25 cellular contexts compared by ENCODE assay signal in genomic region chr14:98379829-98380228, GRCh38.
DNase-seq lines count a peak whose midpoint lies in the region; ATAC-seq, FAIRE-seq and TF ChIP-seq lines count a peak whose summit lies in the region.
"Had no signal": no experiment of that assay in that cellular context is flagged by ENCODE, and none has a peak within 500 bp of the region (broad histone marks: within the 10 kb centered on the region; RNA-seq: fewer than 3 reads in every experiment).

No MANE protein-coding gene starts in this region.

- BruUV-seq in IMR-90 (replicated peaks; lab: Mats Ljungman, UMichigan), result no TSS peak

- H3K4ac ChIP-seq in IMR-90 (ENCODE audit: low read depth, low read length) (no peak overlapping the region), H1 (replicated peaks; ENCODE audit: insufficient read length, low read depth, low read length) (no peak overlapping the region), H9 (ENCODE audit: low read depth, low read length) (no peak overlapping the region)

- H3K79me1 ChIP-seq in IMR-90 (ENCODE audit: low read depth in 1 of 2, low read length in 2 of 2) (no peaks in the 10 kb centered on the region), H1 (ENCODE audit: low read depth, low read length) (no peaks in the 10 kb centered on the region), H9 (ENCODE audit: insufficient read depth, low read depth, low read length, poor library complexity, severe bottlenecking) (no peaks in the 10 kb centered on the region)

- DNase-seq in A549 (ENCODE audit: low read depth in 1 of 2, low spot score in 1 of 2) (no peak), IMR-90 (no peak), H1 (ENCODE audit: low read depth in 1 of 2, low spot score in 2 of 2) (no peak), NCI-H748 treated with DMSO at 0.1 percent for 48 hours (lab: John Stamatoyannopoulos, UW) (no peak), H9 (no peak)
- DNase-seq: 8988T; BE2C; C1 segment of cervical spinal cord; CD4-positive, alpha-beta memory T cell; CD4-positive, CD25-positive, alpha-beta regulatory T cell; CD8-positive, alpha-beta memory T cell; COR-L47; DMS 273 treated with DMSO at 0.1 percent for 48 hours; DMS153; DMS53; DMS79; DND-41; EL; GDM1 had no signal

- POLR2A ChIA-PET in A549 (lab: Yijun Ruan, JAX) (no interaction called here), IMR-90 (lab: Charles Lee; ENCODE audit: unreplicated experiment) (no interaction called here), H1 (lab: Charles Lee; ENCODE audit: partially characterized antibody) (no interaction called here)

- H3K27me3 ChIP-seq in IMR-90 (ENCODE audit: control insufficient read depth, insufficient read depth, low read length) (no peaks in the 10 kb centered on the region), H1 (replicated peaks in 1 of 4; ENCODE audit: control insufficient read depth in 3 of 4, extremely low read depth in 1 of 4, insufficient read depth in 3 of 4, low read length in 3 of 4) (no peaks in the 10 kb centered on the region), H9 (ENCODE audit: insufficient read depth, low read length) (no peaks in the 10 kb centered on the region)
- H3K27me3 ChIP-seq: BE2C, BLaER1 had no signal

- no peak overlapping the region for H2AK9ac ChIP-seq in IMR-90 (replicated peaks; ENCODE audit: low read depth, low read length, poor library complexity)

- H3K18ac ChIP-seq in IMR-90 (ENCODE audit: low read depth, low read length) (no peak overlapping the region), H1 (ENCODE audit: extremely low read depth, low read length) (no peak overlapping the region), H9 (ENCODE audit: insufficient read length, low read depth, low read length) (no peak overlapping the region)

- H3K36me3 ChIP-seq in IMR-90 (ENCODE audit: control insufficient read depth, insufficient read depth, low read length) (no peaks in the 10 kb centered on the region), H1 (ENCODE audit: control insufficient read depth in 2 of 4, insufficient read depth in 4 of 4, low read length in 3 of 4) (no peaks in the 10 kb centered on the region)
- H3K36me3 ChIP-seq: BE2C, BLaER1 had no signal

- dilution Hi-C loops in IMR-90 (cut with HindIII; ENCODE audit: low sequenced_read_pairs, unreplicated experiment), result no loop called here

- no peak overlapping the region for H2BK120ac ChIP-seq in IMR-90 (ENCODE audit: low read depth, low read length)
- no peak overlapping the region for H2BK120ac ChIP-seq in H1 (replicated peaks; ENCODE audit: low read depth, low read length)
- H2BK120ac ChIP-seq in H9 (ENCODE audit: low read depth, low read length, poor library complexity, severe bottlenecking), result no peak overlapping the region

- H3T11ph ChIP-seq in H9 (ENCODE audit: low read length), result no peak overlapping the region

- no peak for TF ChIP-seq EP300 in A549 (IDR thresholded peaks at IDR 0.05)
- no peak for TF ChIP-seq EP300 in H1 (IDR thresholded peaks at IDR 0.05; ENCODE audit: borderline replicate concordance in 1 of 2, low read depth in 2 of 2, low read length in 2 of 2)

- H3K4me1 ChIP-seq in A549 (no peaks in the 10 kb centered on the region), IMR-90 (ENCODE audit: control insufficient read depth, insufficient read depth, low read length) (no peaks in the 10 kb centered on the region), H1 (replicated peaks in 1 of 4; ENCODE audit: control insufficient read depth in 3 of 4, insufficient read depth in 4 of 4, low read length in 3 of 4) (no peaks in the 10 kb centered on the region), H9 (ENCODE audit: insufficient read depth, low read length) (no peaks in the 10 kb centered on the region)
- H3K4me1 ChIP-seq: BE2C, BLaER1 had no signal

- H3K79me2 ChIP-seq in H1 (ENCODE audit: control insufficient read depth in 1 of 2, insufficient read depth in 2 of 2, low read length in 2 of 2) (no peaks in the 10 kb centered on the region), H9 (ENCODE audit: insufficient read depth, low read length) (no peaks in the 10 kb centered on the region)

- H2AFZ ChIP-seq in IMR-90 (replicated peaks; ENCODE audit: low read length, poor library complexity) (no peak overlapping the region), H1 (ENCODE audit: low read length) (no peak overlapping the region), H9 (ENCODE audit: low read length) (no peak overlapping the region)

- H4K20me1 ChIP-seq in IMR-90 (ENCODE audit: insufficient read depth, low read length) (no peaks in the 10 kb centered on the region), H1 (replicated peaks in 1 of 2; ENCODE audit: control insufficient read depth in 1 of 2, insufficient read depth in 2 of 2, low read length in 2 of 2) (no peaks in the 10 kb centered on the region), H9 (ENCODE audit: control insufficient read depth, insufficient read depth, insufficient read length) (no peaks in the 10 kb centered on the region)
- H4K20me1 ChIP-seq: BLaER1 had no signal

- H3K23ac ChIP-seq in IMR-90 (ENCODE audit: low read depth, low read length) (no peak overlapping the region), H1 (ENCODE audit: insufficient read length) (no peak overlapping the region), H9 (ENCODE audit: insufficient read length, low read depth, low read length) (no peak overlapping the region)

- TF ChIP-seq RAD21 in A549 (conservative IDR thresholded peaks at IDR 0.05 in 1 of 2, IDR thresholded peaks at IDR 0.05 in 1 of 2) (no peak), IMR-90 (IDR thresholded peaks at IDR 0.05; ENCODE audit: low read length) (no peak), H1 (IDR thresholded peaks at IDR 0.05 in 1 of 2, conservative IDR thresholded peaks at IDR 0.05 in 1 of 2; ENCODE audit: low read depth in 2 of 2, low read length in 2 of 2) (no peak)

- no peak for ATAC-seq in A549
- no peak for ATAC-seq in IMR-90 (ENCODE audit: low read depth)
- ATAC-seq: GM12878 had no signal

- H3K23me2 ChIP-seq in H1 (ENCODE audit: low read depth, low read length), result no peaks in the 10 kb centered on the region
- H3K23me2 ChIP-seq in H9 (ENCODE audit: insufficient read length, low read depth, low read length, poor library complexity, severe bottlenecking), result no peaks in the 10 kb centered on the region

- H2BK15ac ChIP-seq in IMR-90 (ENCODE audit: low read depth, low read length) (no peak overlapping the region), H1 (ENCODE audit: low read length) (no peak overlapping the region), H9 (ENCODE audit: low read depth, low read length) (no peak overlapping the region)

- in situ Hi-C loops in IMR-90 (cut with MboI; ENCODE audit: low sequenced_read_pairs), result no loop called here

- no peak overlapping the region for H3K4me3 Mint-ChIP-seq in H9
- H3K4me3 Mint-ChIP-seq: CD14-positive monocyte; CD4-positive, alpha-beta memory T cell; CD4-positive, CD25-positive, alpha-beta regulatory T cell had no signal

- no peak overlapping the region for H2AK5ac ChIP-seq in IMR-90 (ENCODE audit: low read depth, low read length)
- no peak overlapping the region for H2AK5ac ChIP-seq in H1 (ENCODE audit: low read depth, low read length)
- no peak overlapping the region for H2AK5ac ChIP-seq in H9 (ENCODE audit: insufficient read length, low read length)

- peaks cover 3 to 4% of the 10 kb centered on the region in 2 experiments; a peak in 4 of 5 replicates for H3K9me3 Mint-ChIP-seq in H9
- H3K9me3 Mint-ChIP-seq: CD8-positive, alpha-beta memory T cell had no signal

- no peak overlapping the region for H3K56ac ChIP-seq in IMR-90 (ENCODE audit: extremely low read depth, insufficient read depth, low read length)
- H3K56ac ChIP-seq in H1 (replicated peaks; ENCODE audit: insufficient read length, low read depth, low read length), result no peak overlapping the region
- H3K56ac ChIP-seq in H9 (ENCODE audit: insufficient read length, low read depth, low read length), result no peak overlapping the region

- CTCF ChIA-PET in A549 (lab: Yijun Ruan, JAX), result interaction anchor here (1.2 kb wide), 1 partner anchor 12 kb away, joined by 3 read pairs; no protein-coding TSS in a partner anchor
- CTCF ChIA-PET in IMR-90 (lab: Yijun Ruan, JAX), result no interaction called here
- CTCF ChIA-PET in H1 (lab: Charles Lee; ENCODE audit: partially characterized antibody), result interaction anchor here (2.4 kb wide), 1 partner anchor 20 kb away, joined by 4 read pairs; no protein-coding TSS in a partner anchor

- H4K91ac ChIP-seq in IMR-90 (ENCODE audit: insufficient read depth, low read depth, low read length) (no peak overlapping the region), H1 (replicated peaks; ENCODE audit: insufficient read length, low read length) (no peak overlapping the region), H9 (ENCODE audit: insufficient read length, low read depth, low read length) (no peak overlapping the region)

- H2BK5ac ChIP-seq in IMR-90 (ENCODE audit: low read depth, low read length, poor library complexity, severe bottlenecking) (no peak overlapping the region), H1 (ENCODE audit: low read depth, low read length) (no peak overlapping the region), H9 (ENCODE audit: insufficient read length, low read length) (no peak overlapping the region)

- TF ChIP-seq CTCF in A549 (IDR thresholded peaks at IDR 0.05) (no peak), IMR-90 (conservative IDR thresholded peaks at IDR 0.05; ENCODE audit: low read depth, low read length) (no peak), H1 (IDR thresholded peaks at IDR 0.05; ENCODE audit: control extremely low read depth in 1 of 3, insufficient read depth in 1 of 3, low read depth in 1 of 3, low read length in 3 of 3) (no peak), H9 (conservative IDR thresholded peaks at IDR 0.05) (no peak)

- no peaks in the 10 kb centered on the region for H3K9me3 ChIP-seq in A549
- peaks cover 26% of the 10 kb centered on the region for H3K9me3 ChIP-seq in IMR-90 (ENCODE audit: control insufficient read depth, insufficient read depth, low read length)
- H3K9me3 ChIP-seq in H1 (ENCODE audit: insufficient read depth in 2 of 2, low read depth in 1 of 2, low read length in 1 of 2), result no peaks in the 10 kb centered on the region
- H3K9me3 ChIP-seq in H9 (ENCODE audit: control insufficient read depth, low read depth, low read length), result no peaks in the 10 kb centered on the region
- H3K9me3 ChIP-seq: BE2C had no signal

- no peak overlapping the region for H3K27ac ChIP-seq in A549
- no peak overlapping the region for H3K27ac ChIP-seq in IMR-90 (ENCODE audit: insufficient read depth, low read length)
- H3K27ac ChIP-seq in H1 (ENCODE audit: low read depth, low read length), result no peak overlapping the region
- no peak overlapping the region for H3K27ac ChIP-seq in H9 (ENCODE audit: insufficient read length, low read depth, low read length)
- H3K27ac ChIP-seq: BLaER1 had no signal

- WGBS in A549 (ENCODE audit: missing lambda C conversion rate), result 5% methylated on average over 3 of the region's 3 CpGs
- WGBS in IMR-90 (ENCODE audit: extremely low coverage in 2 of 2, insufficient read length in 1 of 2), 2 experiments, result no CpG with 5 or more reads among the region's 3 CpGs
- WGBS in H1 (ENCODE audit: extremely low coverage in 1 of 2, insufficient coverage in 1 of 2, insufficient read length in 1 of 2, insufficient replicate concordance in 2 of 2, low coverage in 1 of 2, low lambda C conversion rate in 2 of 2, missing lambda C conversion rate in 1 of 2), 2 experiments, result 62% methylated on average over 3 of the region's 3 CpGs; no CpG with 5 or more reads in 1 of the 2 experiments
- WGBS in H9 (ENCODE audit: extremely low coverage, insufficient read length, low lambda C conversion rate), result no CpG with 5 or more reads among the region's 3 CpGs

- H3K27ac Mint-ChIP-seq in H9, result no peak overlapping the region
- H3K27ac Mint-ChIP-seq: CD14-positive monocyte; CD4-positive, alpha-beta memory T cell; CD8-positive, alpha-beta memory T cell had no signal

- no peak overlapping the region for H4K8ac ChIP-seq in IMR-90 (ENCODE audit: low read depth in 2 of 2, low read length in 2 of 2)
- no peak overlapping the region for H4K8ac ChIP-seq in H1 (ENCODE audit: extremely low read depth, insufficient read depth, low read length)
- no peak overlapping the region for H4K8ac ChIP-seq in H9 (replicated peaks; ENCODE audit: insufficient read length, low read depth, low read length)

- no peaks in the 10 kb centered on the region for H3K27me3 Mint-ChIP-seq in H9 (ENCODE audit: low read depth)

- FAIRE-seq in A549 (lab: Jason Lieb, UNC) (no peak), H1 (lab: Jason Lieb, UNC) (no peak)
- FAIRE-seq: A204.1, GM12878, GM12892, GM18507 had no signal

- H3K14ac ChIP-seq in IMR-90 (replicated peaks; ENCODE audit: low read depth, low read length) (no peak overlapping the region), H1 (ENCODE audit: insufficient read length) (no peak overlapping the region), H9 (ENCODE audit: insufficient read depth, low read length) (no peak overlapping the region)

- H3K4me3 ChIP-seq in A549 (no peak overlapping the region), IMR-90 (ENCODE audit: insufficient read depth, low read depth, low read length) (no peak overlapping the region), H1 (ENCODE audit: extremely low read depth in 1 of 4, insufficient read depth in 2 of 4, low read depth in 3 of 4, low read length in 4 of 4) (no peak overlapping the region)
- H3K4me3 ChIP-seq: BLaER1, GM12878 had no signal

- H3K9me1 ChIP-seq in IMR-90 (ENCODE audit: insufficient read depth, low read length), result no peaks in the 10 kb centered on the region

- no peak overlapping the region for H2BK20ac ChIP-seq in IMR-90 (ENCODE audit: low read depth, low read length)
- no peak overlapping the region for H2BK20ac ChIP-seq in H1 (ENCODE audit: low read length)
- no peak overlapping the region for H2BK20ac ChIP-seq in H9 (ENCODE audit: low read depth, low read length, poor library complexity, severe bottlenecking)

- intact Hi-C loops in IMR-90 (cut with micrococcal nuclease), result no loop called here

- TF ChIP-seq POLR2A in A549 (IDR thresholded peaks at IDR 0.05; ENCODE audit: low read length), result no peak
- no peak for TF ChIP-seq POLR2A in IMR-90 (IDR thresholded peaks at IDR 0.05; ENCODE audit: low read depth, low read length)
- TF ChIP-seq POLR2A in H1 (IDR thresholded peaks at IDR 0.05; ENCODE audit: control extremely low read depth in 1 of 2, low read depth in 2 of 2, low read length in 2 of 2), result no peak

- H2BK12ac ChIP-seq in H1 (ENCODE audit: low read depth, low read length) (no peak overlapping the region), H9 (ENCODE audit: insufficient read length, low read depth, low read length) (no peak overlapping the region)

- H3K9ac ChIP-seq in IMR-90 (ENCODE audit: low read depth, low read length) (no peak overlapping the region), H1 (replicated peaks in 1 of 4; ENCODE audit: extremely low read depth in 1 of 4, low read depth in 3 of 4, low read length in 3 of 4) (no peak overlapping the region), H9 (ENCODE audit: extremely low read depth, insufficient read length, low read length) (no peak overlapping the region)
- H3K9ac ChIP-seq: BLaER1 had no signal

- H3K4me2 ChIP-seq in A549 (no peak overlapping the region), IMR-90 (ENCODE audit: low read depth, low read length) (no peak overlapping the region), H1 (ENCODE audit: insufficient read depth in 1 of 2, low read depth in 2 of 2, low read length in 2 of 2) (no peak overlapping the region), H9 (ENCODE audit: insufficient read depth, insufficient read length, low read length) (no peak overlapping the region)
- H3K4me2 ChIP-seq: BLaER1 had no signal

- H3K36me3 Mint-ChIP-seq in H9 (ENCODE audit: insufficient read depth in 1 of 3, low read depth in 3 of 3), result peaks cover 0 to 2% (median 0%) of the 10 kb centered on the region in 3 experiments; a peak in 1 of 7 replicates
- H3K36me3 Mint-ChIP-seq: CD14-positive monocyte; CD4-positive, alpha-beta memory T cell had no signal

- no peak overlapping the region for H4K5ac ChIP-seq in IMR-90 (ENCODE audit: low read depth, low read length)
- H4K5ac ChIP-seq in H1 (ENCODE audit: insufficient read length, low read depth, low read length), result no peak overlapping the region
- no peak overlapping the region for H4K5ac ChIP-seq in H9 (ENCODE audit: insufficient read length, low read depth, low read length)

- no peaks in the 10 kb centered on the region for H3K4me1 Mint-ChIP-seq in H9
- H3K4me1 Mint-ChIP-seq: CD14-positive monocyte; CD8-positive, alpha-beta memory T cell had no signal

Comparison
In these comparisons a context has a peak if more than half of its experiments do, and no peak if none do; other contexts are left out.
1. Of the 18 proteins assayed by ChIP-seq in both H1 and A549: peak only in H1: none; only in A549: none; in both: MAFK; in neither: 17.